In genomic region chr15:90581771-90582471, GRCh38 we compare ENCODE assay signal across 1 cellular context.
TF ChIP-seq lines count a peak whose summit lies in the region.

No MANE protein-coding gene starts in this region.

TF ChIP-seq in HepG2, 621 proteins besides CTCF, POLR2A, EP300 and RAD21:
- TF ChIP-seq ZNF264 (CRISPR knock-in tag; IDR thresholded peaks at IDR 0.05) (no peak), TRAFD1 (CRISPR knock-in tag; IDR thresholded peaks at IDR 0.05; ENCODE audit: borderline replicate concordance) (no peak), KDM6A (CRISPR knock-in tag; IDR thresholded peaks at IDR 0.05; ENCODE audit: low read depth) (no peak), ZNF362 (CRISPR knock-in tag; IDR thresholded peaks at IDR 0.05; ENCODE audit: borderline replicate concordance) (no peak), SKI (IDR thresholded peaks at IDR 0.05; ENCODE audit: partially characterized antibody) (no peak)
